In genomic region chr11:119612814-119613213, GRCh38 we compare ENCODE assay signal across 30 cellular contexts.
"Had no signal": no experiment of that assay in that cellular context is flagged by ENCODE, and none has a peak within 500 bp of the region (broad histone marks: within the 10 kb centered on the region; RNA-seq: fewer than 3 reads in every experiment).

No MANE protein-coding gene starts in this region.

- H3K4me3 Mint-ChIP-seq: activated B cell treated with CpG ODN at 0.5 μM for 24 hours; activated CD8-positive, alpha-beta memory T cell treated with anti-CD3 and anti-CD28 coated beads, Interleukin-2, amount 10 ng/mL, durations not matched to agents 7 days and 5 days; activated CD8-positive, alpha-beta T cell treated with anti-CD3 and anti-CD28 coated beads, Interleukin-2, amount 10 ng/mL, durations not matched to agents 7 days and 5 days; activated naive CD8-positive, alpha-beta T cell treated with anti-CD3 and anti-CD28 coated beads for 36 hours; activated T-cell treated with anti-CD3 and anti-CD28 coated beads, Interleukin-2, amount 50 U/mL, for 72 hours; endodermal cell; natural killer cell treated with Interleukin-12 subunit alpha and Interleukin-12 subunit beta and Interleukin-15 and Interleukin-18, amount 100 ng/mL, for 72 hours; stimulated activated naive CD8-positive, alpha-beta T cell treated with anti-CD3 and anti-CD28 coated beads, Interleukin-15, Interleukin-2, amounts not matched to agents 100 ng/mL and 50 ng/mL, for 24 hours; T-helper 17 cell had no signal

- H3K4me3 ChIP-seq: adrenal gland, body of pancreas, cardiac muscle cell, esophagus squamous epithelium, heart right ventricle, left lung, lung, mucosa of descending colon, skin epidermis, thyroid gland, upper lobe of left lung, vagina had no signal

- H3K9me3 Mint-ChIP-seq: activated B cell treated with CpG ODN at 0.5 μM for 24 hours; activated naive CD8-positive, alpha-beta T cell treated with anti-CD3 and anti-CD28 coated beads for 36 hours; activated T-cell treated with anti-CD3 and anti-CD28 coated beads, Interleukin-2, amount 50 U/mL, for 72 hours; endodermal cell; natural killer cell treated with Interleukin-12 subunit alpha and Interleukin-12 subunit beta and Interleukin-15 and Interleukin-18, amount 100 ng/mL, for 72 hours; stimulated activated naive CD8-positive, alpha-beta T cell treated with anti-CD3 and anti-CD28 coated beads, Interleukin-15, Interleukin-2, amounts not matched to agents 100 ng/mL and 50 ng/mL, for 24 hours had no signal

- ATAC-seq: activated CD8-positive, alpha-beta memory T cell treated with anti-CD3 and anti-CD28 coated beads, Interleukin-2, amount 10 ng/mL, durations not matched to agents 7 days and 5 days; activated CD8-positive, alpha-beta T cell treated with anti-CD3 and anti-CD28 coated beads, Interleukin-2, amount 10 ng/mL, durations not matched to agents 7 days and 5 days; activated T-cell treated with anti-CD3 and anti-CD28 coated beads, Interleukin-2, amount 50 U/mL, for 72 hours; body of pancreas; heart right ventricle; left lung; mucosa of descending colon; natural killer cell treated with Interleukin-12 subunit alpha and Interleukin-12 subunit beta and Interleukin-15 and Interleukin-18, amount 100 ng/mL, for 72 hours; sciatic nerve; T-helper 17 cell had no signal

- H3K36me3 Mint-ChIP-seq: activated CD8-positive, alpha-beta memory T cell treated with anti-CD3 and anti-CD28 coated beads, Interleukin-2, amount 10 ng/mL, durations not matched to agents 7 days and 5 days; activated naive CD8-positive, alpha-beta T cell treated with anti-CD3 and anti-CD28 coated beads for 36 hours; natural killer cell treated with Interleukin-12 subunit alpha and Interleukin-12 subunit beta and Interleukin-15 and Interleukin-18, amount 100 ng/mL, for 72 hours had no signal

- H3K4me1 Mint-ChIP-seq: activated B cell treated with CpG ODN at 0.5 μM for 24 hours had no signal

- H3K27ac Mint-ChIP-seq: activated B cell treated with CpG ODN at 0.5 μM for 24 hours; activated CD8-positive, alpha-beta memory T cell treated with anti-CD3 and anti-CD28 coated beads, Interleukin-2, amount 10 ng/mL, durations not matched to agents 7 days and 5 days; activated CD8-positive, alpha-beta T cell treated with anti-CD3 and anti-CD28 coated beads, Interleukin-2, amount 10 ng/mL, durations not matched to agents 7 days and 5 days; activated naive CD8-positive, alpha-beta T cell treated with anti-CD3 and anti-CD28 coated beads for 36 hours; activated T-cell treated with anti-CD3 and anti-CD28 coated beads, Interleukin-2, amount 50 U/mL, for 72 hours; endodermal cell; natural killer cell treated with Interleukin-12 subunit alpha and Interleukin-12 subunit beta and Interleukin-15 and Interleukin-18, amount 100 ng/mL, for 72 hours; progenitor cell of endocrine pancreas; stimulated activated naive CD8-positive, alpha-beta T cell treated with anti-CD3 and anti-CD28 coated beads, Interleukin-15, Interleukin-2, amounts not matched to agents 100 ng/mL and 50 ng/mL, for 24 hours; T-helper 17 cell had no signal

- DNase-seq: activated B cell treated with CpG ODN at 0.5 μM for 24 hours; activated CD8-positive, alpha-beta memory T cell treated with anti-CD3 and anti-CD28 coated beads, Interleukin-2, amount 10 ng/mL, durations not matched to agents 7 days and 5 days; activated CD8-positive, alpha-beta T cell treated with anti-CD3 and anti-CD28 coated beads, Interleukin-2, amount 10 ng/mL, durations not matched to agents 7 days and 5 days; activated effector memory CD4-positive, alpha-beta T cell treated with Interleukin-2 at 50 U/mL for 16 hours; activated naive CD4-positive, alpha-beta T cell treated with Interleukin-2 at 50 U/mL for 16 hours; activated naive CD8-positive, alpha-beta T cell treated with anti-CD3 and anti-CD28 coated beads for 36 hours; activated T-cell treated with anti-CD3 and anti-CD28 coated beads, Interleukin-2, amount 50 U/mL, for 72 hours; adrenal gland; aorta; body of pancreas; endodermal cell; esophagus squamous epithelium; foreskin melanocyte; heart right ventricle; kidney glomerular epithelial cell; left lung; mucosa of descending colon; stimulated activated CD4-positive, alpha-beta T cell treated with anti-CD3 and anti-CD28 coated beads, Interleukin-12 subunit alpha, Interleukin-12 subunit beta, amount 100 ng/mL, for 4 hours; stimulated activated CD4-positive, alpha-beta T cell treated with anti-CD3 and anti-CD28 coated beads, Interleukin-4, amount 100 ng/mL, for 1 hour; T-helper 17 cell; thyroid gland; upper lobe of left lung had no signal
